Comparison of ENCODE assay signal across 25 cellular contexts in genomic region chr13:52882803-52883202, GRCh38.
"Had no signal": no experiment of that assay in that cellular context is flagged by ENCODE, and none has a peak within 500 bp of the region (broad histone marks: within the 10 kb centered on the region; RNA-seq: fewer than 3 reads in every experiment).

No MANE protein-coding gene starts in this region.

- H3K27ac Mint-ChIP-seq: activated B cell treated with CpG ODN at 0.5 μM for 24 hours; activated CD4-positive, alpha-beta T cell treated with anti-CD3 and anti-CD28 coated beads, Interleukin-2, amount 10 ng/mL, durations not matched to agents 24 days and 14 days; activated CD8-positive, alpha-beta memory T cell treated with anti-CD3 and anti-CD28 coated beads, Interleukin-2, amount 10 ng/mL, durations not matched to agents 7 days and 5 days; activated naive CD4-positive, alpha-beta T cell treated with anti-CD3 and anti-CD28 coated beads, Interleukin-2, amount 50 U/mL, for 24 hours; activated T-cell treated with anti-CD3 and anti-CD28 coated beads, Interleukin-2, amount 50 U/mL, for 24 hours; activated T-helper 1 cell treated with anti-CD3 and anti-CD28 coated beads, Interleukin-12 subunit alpha, Interleukin-12 subunit beta, Interleukin-2, Interleukin-4 antibody, amounts not matched to agents 30 ng/mL and 10 ng/mL and 1 ng/mL, durations not matched to agents 14 hours and 24 hours and 36 hours; T-helper 17 cell had no signal

- H3K9me3 Mint-ChIP-seq: activated CD4-positive, alpha-beta T cell treated with anti-CD3 and anti-CD28 coated beads, Interleukin-2, amount 10 ng/mL, durations not matched to agents 24 days and 14 days; activated naive CD4-positive, alpha-beta T cell treated with anti-CD3 and anti-CD28 coated beads, Interleukin-2, amount 50 U/mL, for 24 hours; activated T-helper 1 cell treated with anti-CD3 and anti-CD28 coated beads, Interleukin-12 subunit alpha, Interleukin-12 subunit beta, Interleukin-2, Interleukin-4 antibody, amounts not matched to agents 30 ng/mL and 10 ng/mL and 1 ng/mL, durations not matched to agents 14 hours and 24 hours and 36 hours had no signal

- ATAC-seq: activated CD8-positive, alpha-beta memory T cell treated with anti-CD3 and anti-CD28 coated beads, Interleukin-2, amount 10 ng/mL, durations not matched to agents 7 days and 5 days; body of pancreas; T-helper 17 cell had no signal

- H3K9me3 ChIP-seq: ascending aorta, body of pancreas had no signal

- H3K27ac ChIP-seq: body of pancreas, KMS-11, PC-9 had no signal

- H3K27me3 ChIP-seq: ascending aorta, body of pancreas had no signal

- H3K4me2 ChIP-seq: KMS-11, PC-9 had no signal

- H3K4me1 Mint-ChIP-seq: activated B cell treated with CpG ODN at 0.5 μM for 24 hours; activated CD4-positive, alpha-beta T cell treated with anti-CD3 and anti-CD28 coated beads, Interleukin-2, amount 10 ng/mL, durations not matched to agents 24 days and 14 days; activated CD8-positive, alpha-beta memory T cell treated with anti-CD3 and anti-CD28 coated beads, Interleukin-2, amount 10 ng/mL, durations not matched to agents 7 days and 5 days; activated naive CD4-positive, alpha-beta T cell treated with anti-CD3 and anti-CD28 coated beads, Interleukin-2, amount 50 U/mL, for 24 hours; T-helper 17 cell had no signal

- DNase-seq: activated B cell treated with CpG ODN at 0.5 μM for 24 hours; activated CD4-positive, alpha-beta T cell treated with anti-CD3 and anti-CD28 coated beads for 1 hour; activated CD4-positive, alpha-beta T cell treated with anti-CD3 and anti-CD28 coated beads, Interleukin-2, amount 10 ng/mL, durations not matched to agents 24 days and 14 days; activated CD4-positive, alpha-beta T cell treated with anti-CD3 and anti-CD28 coated beads, Interleukin-2, amount 50 U/mL, for 48 hours; activated CD8-positive, alpha-beta memory T cell treated with anti-CD3 and anti-CD28 coated beads, Interleukin-2, amount 10 ng/mL, durations not matched to agents 7 days and 5 days; activated effector memory CD4-positive, alpha-beta T cell treated with Interleukin-2 at 50 U/mL for 16 hours; activated naive CD4-positive, alpha-beta T cell; activated T-cell treated with anti-CD3 and anti-CD28 coated beads, Interleukin-2, amount 50 U/mL, for 24 hours; body of pancreas; central memory CD4-positive, alpha-beta T cell; NCI-H1092; NCI-H1417 treated with DMSO at 0.1 percent for 48 hours; NCI-H1694; NCI-H2029 treated with DMSO at 0.1 percent for 48 hours; NCI-H2171; NCI-H510A treated with DMSO at 0.1 percent for 48 hours; NCI-H774; PC-9; SHP77 treated with DMSO at 0.1 percent for 48 hours; T-helper 17 cell; T-helper 9 cell had no signal

- H2AFZ ChIP-seq: PC-9 had no signal

- H3K36me3 Mint-ChIP-seq: activated CD8-positive, alpha-beta memory T cell treated with anti-CD3 and anti-CD28 coated beads, Interleukin-2, amount 10 ng/mL, durations not matched to agents 7 days and 5 days; activated naive CD4-positive, alpha-beta T cell treated with anti-CD3 and anti-CD28 coated beads, Interleukin-2, amount 50 U/mL, for 24 hours had no signal

- H3K9ac ChIP-seq: KMS-11 had no signal

- H3K4me3 ChIP-seq: ascending aorta, body of pancreas, PC-9 had no signal

- H3K36me3 ChIP-seq: ascending aorta had no signal

- H3K4me1 ChIP-seq: body of pancreas had no signal

- H3K4me3 Mint-ChIP-seq: activated B cell treated with CpG ODN at 0.5 μM for 24 hours; activated CD4-positive, alpha-beta T cell treated with anti-CD3 and anti-CD28 coated beads, Interleukin-2, amount 10 ng/mL, durations not matched to agents 24 days and 14 days; activated CD8-positive, alpha-beta memory T cell treated with anti-CD3 and anti-CD28 coated beads, Interleukin-2, amount 10 ng/mL, durations not matched to agents 7 days and 5 days; activated naive CD4-positive, alpha-beta T cell treated with anti-CD3 and anti-CD28 coated beads, Interleukin-2, amount 50 U/mL, for 24 hours; activated T-cell treated with anti-CD3 and anti-CD28 coated beads, Interleukin-2, amount 50 U/mL, for 24 hours; activated T-helper 1 cell treated with anti-CD3 and anti-CD28 coated beads, Interleukin-12 subunit alpha, Interleukin-12 subunit beta, Interleukin-2, Interleukin-4 antibody, amounts not matched to agents 30 ng/mL and 10 ng/mL and 1 ng/mL, durations not matched to agents 14 hours and 24 hours and 36 hours; T-helper 17 cell had no signal

- H3K27me3 Mint-ChIP-seq: activated CD4-positive, alpha-beta T cell treated with anti-CD3 and anti-CD28 coated beads, Interleukin-2, amount 10 ng/mL, durations not matched to agents 24 days and 14 days; activated CD8-positive, alpha-beta memory T cell treated with anti-CD3 and anti-CD28 coated beads, Interleukin-2, amount 10 ng/mL, durations not matched to agents 7 days and 5 days had no signal
